Comparison of ENCODE assay signal across 25 cellular contexts in the genomic region with DNA sequence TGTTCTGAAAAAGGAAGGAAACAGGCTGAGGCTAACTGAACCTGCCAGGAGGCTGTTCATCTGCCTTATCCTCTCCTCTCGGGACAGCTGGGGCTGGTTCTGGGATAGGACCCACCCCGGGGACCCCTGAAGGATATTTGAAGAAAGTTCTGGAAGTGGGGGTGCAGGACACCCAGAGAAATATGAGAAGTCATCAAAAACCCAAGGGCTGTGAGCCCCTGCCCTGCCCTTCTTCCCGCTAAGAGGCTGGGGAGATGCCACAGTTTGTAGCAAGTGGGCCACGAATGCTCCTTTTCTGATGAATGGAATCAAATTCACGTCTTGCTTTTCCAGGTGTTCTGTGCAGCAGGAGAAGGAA.
"Had no signal": no experiment of that assay in that cellular context is flagged by ENCODE, and none has a peak within 500 bp of the region (broad histone marks: within the 10 kb centered on the region; RNA-seq: fewer than 3 reads in every experiment).

No MANE protein-coding gene starts in this region.

- H3K4me1 ChIP-seq: Peyer's patch had no signal

- H3K27me3 Mint-ChIP-seq: activated CD4-positive, alpha-beta memory T cell treated with anti-CD3 and anti-CD28 coated beads for 36 hours; activated CD4-positive, alpha-beta T cell treated with anti-CD3 and anti-CD28 coated beads, Interleukin-2, amount 10 ng/mL, durations not matched to agents 7 days and 5 days; activated naive CD8-positive, alpha-beta T cell; activated T-cell treated with anti-CD3 and anti-CD28 coated beads, Interleukin-2, amount 50 U/mL, for 24 hours had no signal

- DNase-seq: activated CD4-positive, alpha-beta memory T cell treated with anti-CD3 and anti-CD28 coated beads for 36 hours; activated CD4-positive, alpha-beta T cell treated with anti-CD3 and anti-CD28 coated beads, Interleukin-2, amount 10 ng/mL, durations not matched to agents 7 days and 5 days; activated CD4-positive, CD25-positive, alpha-beta regulatory T cell; activated gamma-delta T cell; activated naive CD4-positive, alpha-beta T cell treated with anti-CD3 and anti-CD28 coated beads for 36 hours; activated T-cell treated with anti-CD3 and anti-CD28 coated beads, Interleukin-2, amount 50 U/mL, for 24 hours; amygdala; brain microvascular endothelial cell; Kasumi-1; KBM-7; NCI-H1105 treated with DMSO at 0.1 percent for 48 hours; NCI-H1436 treated with DMSO at 0.1 percent for 48 hours; NCI-H187; NCI-H2081; NCI-H524; SHP77 treated with DMSO at 0.1 percent for 48 hours; T-helper 2 cell; T1000 had no signal

- H3K36me3 Mint-ChIP-seq: activated CD4-positive, alpha-beta memory T cell treated with anti-CD3 and anti-CD28 coated beads for 36 hours; activated naive CD8-positive, alpha-beta T cell had no signal

- H3K9me3 ChIP-seq: Peyer's patch had no signal

- H3K4me1 Mint-ChIP-seq: activated CD4-positive, alpha-beta T cell treated with anti-CD3 and anti-CD28 coated beads, Interleukin-2, amount 10 ng/mL, durations not matched to agents 7 days and 5 days had no signal

- H3K4me3 ChIP-seq: cardiac muscle cell, Peyer's patch had no signal

- H3K27me3 ChIP-seq: brain microvascular endothelial cell, cardiac muscle cell, Peyer's patch had no signal

- H3K9me3 Mint-ChIP-seq: activated CD4-positive, alpha-beta memory T cell treated with anti-CD3 and anti-CD28 coated beads for 36 hours; activated CD4-positive, alpha-beta T cell treated with anti-CD3 and anti-CD28 coated beads, Interleukin-2, amount 10 ng/mL, durations not matched to agents 7 days and 5 days; activated naive CD4-positive, alpha-beta T cell treated with anti-CD3 and anti-CD28 coated beads for 36 hours; activated T-cell treated with anti-CD3 and anti-CD28 coated beads, Interleukin-2, amount 50 U/mL, for 24 hours; activated T-helper 1 cell treated with anti-CD3 and anti-CD28 coated beads, Interleukin-12 subunit alpha, Interleukin-12 subunit beta, Interleukin-2, Interleukin-4 antibody, amounts not matched to agents 30 ng/mL and 10 ng/mL and 1 ng/mL, durations not matched to agents 14 hours and 24 hours and 36 hours had no signal

- H3K27ac Mint-ChIP-seq: activated CD4-positive, alpha-beta memory T cell treated with anti-CD3 and anti-CD28 coated beads for 36 hours; activated CD4-positive, alpha-beta T cell treated with anti-CD3 and anti-CD28 coated beads, Interleukin-2, amount 10 ng/mL, durations not matched to agents 7 days and 5 days; activated naive CD4-positive, alpha-beta T cell treated with anti-CD3 and anti-CD28 coated beads for 36 hours; activated naive CD8-positive, alpha-beta T cell; activated T-cell treated with anti-CD3 and anti-CD28 coated beads, Interleukin-2, amount 50 U/mL, for 24 hours; activated T-helper 1 cell treated with anti-CD3 and anti-CD28 coated beads, Interleukin-12 subunit alpha, Interleukin-12 subunit beta, Interleukin-2, Interleukin-4 antibody, amounts not matched to agents 30 ng/mL and 10 ng/mL and 1 ng/mL, durations not matched to agents 14 hours and 24 hours and 36 hours had no signal

- H3K36me3 ChIP-seq: brain microvascular endothelial cell, cardiac muscle cell had no signal

- H3K27ac ChIP-seq: brain microvascular endothelial cell, cardiac muscle cell, Peyer's patch, RWPE1 had no signal

- H3K4me3 Mint-ChIP-seq: activated CD4-positive, alpha-beta memory T cell treated with anti-CD3 and anti-CD28 coated beads for 36 hours; activated CD4-positive, alpha-beta T cell treated with anti-CD3 and anti-CD28 coated beads, Interleukin-2, amount 10 ng/mL, durations not matched to agents 7 days and 5 days; activated naive CD4-positive, alpha-beta T cell treated with anti-CD3 and anti-CD28 coated beads for 36 hours; activated naive CD8-positive, alpha-beta T cell; activated T-cell treated with anti-CD3 and anti-CD28 coated beads, Interleukin-2, amount 50 U/mL, for 24 hours; activated T-helper 1 cell treated with anti-CD3 and anti-CD28 coated beads, Interleukin-12 subunit alpha, Interleukin-12 subunit beta, Interleukin-2, Interleukin-4 antibody, amounts not matched to agents 30 ng/mL and 10 ng/mL and 1 ng/mL, durations not matched to agents 14 hours and 24 hours and 36 hours had no signal

- FAIRE-seq: astrocyte, TTC549 had no signal
